In genomic region chr3:59953104-59953503, GRCh38 we compare ENCODE assay signal across 25 cellular contexts.
"Had no signal": no experiment of that assay in that cellular context is flagged by ENCODE, and none has a peak within 500 bp of the region (broad histone marks: within the 10 kb centered on the region; RNA-seq: fewer than 3 reads in every experiment).

No MANE protein-coding gene starts in this region.

- H3K27me3 Mint-ChIP-seq: dendritic cell treated with granulocyte-macrophage colony-stimulating factor and Interleukin-4, amounts not matched to agents 40 ng/mL and 50 ng/mL, for 4 days; stimulated activated naive CD8-positive, alpha-beta T cell treated with anti-CD3 and anti-CD28 coated beads, Interleukin-15, Interleukin-2, amounts not matched to agents 100 ng/mL and 50 ng/mL, for 24 hours had no signal

- ATAC-seq: esophagus mucosa; gastrocnemius medialis; left ventricle myocardium superior; lower lobe of right lung; natural killer cell; pancreas; right lobe of liver; stimulated activated naive B cell treated with anti-CD40 and anti-IgM and Interleukin-4, amounts not matched to agents 10 μg/mL and 1 μg/mL and 100 μg/mL, for 72 hours had no signal

- H3K27ac ChIP-seq: epithelial cell of prostate, gastrocnemius medialis, lower lobe of right lung, neutrophil, pancreas, right lobe of liver, thoracic aorta, tibial nerve, upper lobe of left lung had no signal

- H3K27me3 ChIP-seq: gastrocnemius medialis, neutrophil, pancreas, right lobe of liver, tibial nerve, upper lobe of left lung had no signal

- FAIRE-seq: keratinocyte, pancreas, small intestine, urothelium cell line had no signal

- H3K36me3 ChIP-seq: gastrocnemius medialis, lower lobe of right lung, neutrophil, pancreas, right lobe of liver, thoracic aorta, tibial nerve, upper lobe of left lung had no signal

- H3K9me3 Mint-ChIP-seq: dendritic cell treated with granulocyte-macrophage colony-stimulating factor and Interleukin-4, amounts not matched to agents 40 ng/mL and 50 ng/mL, for 4 days had no signal

- H3K4me1 ChIP-seq: gastrocnemius medialis, lower lobe of right lung, pancreas, right lobe of liver, tibial nerve, upper lobe of left lung had no signal

- H3K4me1 Mint-ChIP-seq: endodermal cell; stimulated activated naive B cell treated with anti-CD40 and anti-IgM and Interleukin-4, amounts not matched to agents 10 μg/mL and 1 μg/mL and 100 μg/mL, for 72 hours had no signal

- DNase-seq: effector CD8-positive, alpha-beta T cell; endodermal cell; foreskin fibroblast; gastrocnemius medialis; head of caudate nucleus; left ventricle myocardium superior; lower lobe of right lung; natural killer cell; pancreas; right lobe of liver; small intestine; stimulated activated CD4-positive, alpha-beta T cell treated with anti-CD3 and anti-CD28 coated beads, Interleukin-15, amount 100 ng/mL, for 24 hours; stimulated activated CD4-positive, alpha-beta T cell treated with anti-CD3 and anti-CD28 coated beads, Interleukin-2, amount 100 ng/mL, for 48 hours; stimulated activated naive B cell treated with anti-CD40 and anti-IgM and Interleukin-4, amounts not matched to agents 10 μg/mL and 1 μg/mL and 100 μg/mL, for 72 hours; upper lobe of left lung had no signal

- H3K4me3 Mint-ChIP-seq: dendritic cell treated with granulocyte-macrophage colony-stimulating factor and Interleukin-4, amounts not matched to agents 40 ng/mL and 50 ng/mL, for 4 days; endodermal cell; natural killer cell; stimulated activated naive B cell treated with anti-CD40 and anti-IgM and Interleukin-4, amounts not matched to agents 10 μg/mL and 1 μg/mL and 100 μg/mL, for 72 hours; stimulated activated naive CD8-positive, alpha-beta T cell treated with anti-CD3 and anti-CD28 coated beads, Interleukin-15, Interleukin-2, amounts not matched to agents 100 ng/mL and 50 ng/mL, for 24 hours had no signal

- H3K9me3 ChIP-seq: gastrocnemius medialis, lower lobe of right lung, neutrophil, pancreas, right lobe of liver, thoracic aorta, tibial nerve, upper lobe of left lung had no signal

- H3K4me3 ChIP-seq: gastrocnemius medialis, lower lobe of right lung, pancreas, right lobe of liver, thoracic aorta, tibial nerve, upper lobe of left lung had no signal

- H3K27ac Mint-ChIP-seq: dendritic cell treated with granulocyte-macrophage colony-stimulating factor and Interleukin-4, amounts not matched to agents 40 ng/mL and 50 ng/mL, for 4 days; endodermal cell; natural killer cell; progenitor cell of endocrine pancreas; stimulated activated naive B cell treated with anti-CD40 and anti-IgM and Interleukin-4, amounts not matched to agents 10 μg/mL and 1 μg/mL and 100 μg/mL, for 72 hours; stimulated activated naive CD8-positive, alpha-beta T cell treated with anti-CD3 and anti-CD28 coated beads, Interleukin-15, Interleukin-2, amounts not matched to agents 100 ng/mL and 50 ng/mL, for 24 hours had no signal
